Comparison of ENCODE assay signal across 28 cellular contexts in the genomic region with DNA sequence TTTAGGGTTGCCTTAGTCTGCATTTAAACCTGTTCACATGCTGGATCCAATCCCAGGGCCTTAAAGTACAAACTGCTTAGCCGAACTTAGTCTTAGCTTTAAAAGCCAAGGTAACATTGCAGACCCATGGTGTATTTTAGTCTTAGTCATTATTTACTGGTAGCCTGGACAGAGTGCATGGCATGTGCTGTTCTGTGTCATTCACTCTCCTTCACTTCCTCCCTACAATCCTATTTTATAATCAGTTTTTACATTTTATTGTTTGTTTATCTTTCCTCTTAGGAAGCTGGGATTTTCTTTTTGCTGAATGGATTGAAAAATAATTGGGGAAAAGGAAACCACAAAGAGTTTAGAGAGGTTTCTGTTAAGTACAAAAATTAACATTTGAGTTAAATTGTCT. TPM values are rescaled to one million over a fixed set of nuclear protein-coding genes. Genes with fewer than 3 reads are reported as not detected.
DNase-seq lines count a peak whose midpoint lies in the region; ATAC-seq, FAIRE-seq and TF ChIP-seq lines count a peak whose summit lies in the region.
"Had no signal": no experiment of that assay in that cellular context is flagged by ENCODE, and none has a peak within 500 bp of the region (broad histone marks: within the 10 kb centered on the region; RNA-seq: fewer than 3 reads in every experiment).

No MANE protein-coding gene starts in this region.

- ATAC-seq in PC-3 (peak; percentile 99), psoas muscle (peak; percentile 36 to 74 (median 60))
- ATAC-seq: T-cell had no signal

- H3K79me2 ChIP-seq in PC-3 (ENCODE audit: low read length) = no peaks in the 10 kb centered on the region

- POLR2A ChIA-PET in PC-3 (lab: Charles Lee; ENCODE audit: unreplicated experiment) = no interaction called here
- POLR2A ChIA-PET in A673 (lab: Charles Lee; ENCODE audit: low non-redundant PET) = no interaction called here

- no peaks in the 10 kb centered on the region for H3F3A ChIP-seq in PC-3 (ENCODE audit: low read length, unreplicated experiment)

- WGBS in psoas muscle, 3 donors = 36 to 72% (median 38%) methylated on average over 1 of the region's 1 CpG

- H3K4me1 ChIP-seq in PC-3 (ENCODE audit: insufficient read depth, low read length) (no peaks in the 10 kb centered on the region), psoas muscle (peaks cover 6% of the 10 kb centered on the region), A673 (ENCODE audit: insufficient read depth, low read length, poor library complexity, severe bottlenecking) (no peaks in the 10 kb centered on the region)
- H3K4me1 ChIP-seq: BLaER1, SJSA1 had no signal

- no peaks in the 10 kb centered on the region for H3K27me3 Mint-ChIP-seq in progenitor cell of endocrine pancreas
- H3K27me3 Mint-ChIP-seq: CD4-positive, alpha-beta T cell; T-cell had no signal

- H3K27me3 ChIP-seq in PC-3 (ENCODE audit: low read length) (no peaks in the 10 kb centered on the region), psoas muscle (ENCODE audit: insufficient read depth in 3 of 3, low read length in 2 of 3) (no peaks in the 10 kb centered on the region), A673 (replicated peaks; ENCODE audit: insufficient read depth, low read depth, low read length, poor library complexity) (no peaks in the 10 kb centered on the region)
- H3K27me3 ChIP-seq: BLaER1, SJSA1 had no signal

- CTCF ChIA-PET in PC-3 (lab: Charles Lee) = no interaction called here
- CTCF ChIA-PET in A673 (lab: Charles Lee) = no interaction called here

- intact Hi-C loops in PC-3 (cut with micrococcal nuclease) (loop anchor here (2.0 kb wide), 1 partner anchor 58 kb away; no protein-coding TSS in a partner anchor), psoas muscle (cut with DNase I) (no loop called here), A673 (cut with micrococcal nuclease; ENCODE audit: unreplicated experiment) (no loop called here)

- H3K4me3 Mint-ChIP-seq in progenitor cell of endocrine pancreas (ENCODE audit: low read depth) = no peak overlapping the region
- H3K4me3 Mint-ChIP-seq: CD4-positive, alpha-beta T cell; H9; HFFc6; T-cell had no signal

- TF ChIP-seq CTCF in PC-3 (conservative IDR thresholded peaks at IDR 0.05; ENCODE audit: low read depth, low read length) = no peak
- no peak for TF ChIP-seq CTCF in fibroblast of villous mesenchyme (IDR thresholded peaks at IDR 0.05; ENCODE audit: insufficient read depth, low read depth, low read length)
- no peak for TF ChIP-seq CTCF in psoas muscle (IDR thresholded peaks at IDR 0.05)
- TF ChIP-seq CTCF in A673 (conservative IDR thresholded peaks at IDR 0.05; ENCODE audit: low read depth, low read length) = no peak
- TF ChIP-seq CTCF in GM20000 (IDR thresholded peaks at IDR 0.05; ENCODE audit: extremely low read depth, missing control alignments) = no peak
- no peak for TF ChIP-seq CTCF in progenitor cell of endocrine pancreas (IDR thresholded peaks at IDR 0.05; ENCODE audit: unreplicated experiment)

- H3K9me3 ChIP-seq in PC-3 (ENCODE audit: low read length) = no peaks in the 10 kb centered on the region
- H3K9me3 ChIP-seq in psoas muscle = no peaks in the 10 kb centered on the region
- no peaks in the 10 kb centered on the region for H3K9me3 ChIP-seq in A673 (ENCODE audit: low read depth, low read length, poor library complexity, severe bottlenecking)
- H3K9me3 ChIP-seq: SJSA1 had no signal

- no peak overlapping the region for H3K27ac Mint-ChIP-seq in progenitor cell of endocrine pancreas
- H3K27ac Mint-ChIP-seq: CD4-positive, alpha-beta T cell; H9; HFFc6; T-cell had no signal

- no peak overlapping the region for H3K4me2 ChIP-seq in PC-3 (ENCODE audit: low read length)
- H3K4me2 ChIP-seq: BLaER1 had no signal

- H3K9ac ChIP-seq in PC-3 (ENCODE audit: low read length) = no peak overlapping the region
- H3K9ac ChIP-seq: BLaER1, GM23248 had no signal

- H3K36me3 Mint-ChIP-seq in progenitor cell of endocrine pancreas (ENCODE audit: insufficient read depth) = peaks cover 3% of the 10 kb centered on the region

- H4K20me1 ChIP-seq in PC-3 (ENCODE audit: low read length) = no peaks in the 10 kb centered on the region
- H4K20me1 ChIP-seq: BLaER1 had no signal

- no peak overlapping the region for H2AFZ ChIP-seq in PC-3 (ENCODE audit: low read length)
- H2AFZ ChIP-seq: GM23248 had no signal

- no peaks in the 10 kb centered on the region for H3K9me2 ChIP-seq in PC-3 (replicated peaks; ENCODE audit: low read length)

- DNase-seq in H54 (ENCODE audit: insufficient read length, low spot score) (no peak), PC-3 (peak; percentile 31), fibroblast of villous mesenchyme (ENCODE audit: low read depth) (peak; percentile 20), psoas muscle (no peak), A673 (ENCODE audit: low spot score) (no peak), GM20000 (ENCODE audit: low spot score) (no peak), progenitor cell of endocrine pancreas (ENCODE audit: low spot score, unreplicated experiment) (no peak)
- no peak for DNase-seq in activated CD4-positive, CD25-positive, alpha-beta regulatory T cell treated with anti-CD3 and anti-CD28 coated beads, Interleukin-2, amount 50 U/mL, for 72 hours
- DNase-seq: CD4-positive, alpha-beta T cell; DMS53; GDM1; GM23248; H9; HFFc6; KG1; NCI-H1048; NCI-H1417; NCI-H1694 treated with DMSO at 0.1 percent for 48 hours; NCI-H2171; NCI-H345; NCI-H510A treated with DMSO at 0.1 percent for 48 hours; T-cell had no signal

- H3K9me3 Mint-ChIP-seq in progenitor cell of endocrine pancreas (ENCODE audit: low read depth) = no peaks in the 10 kb centered on the region
- H3K9me3 Mint-ChIP-seq: H9, HFFc6 had no signal

- no peak for TF ChIP-seq POLR2A in H54 (IDR thresholded peaks at IDR 0.05; ENCODE audit: low read depth, low read length)

- H3K36me3 ChIP-seq in PC-3 (ENCODE audit: low read depth, low read length) = no peaks in the 10 kb centered on the region; the same call in 1 of the 2 replicates
- peaks cover 3 to 13% of the 10 kb centered on the region in 2 donors for H3K36me3 ChIP-seq in psoas muscle (ENCODE audit: insufficient read depth in 1 of 2, low read depth in 1 of 2)
- H3K36me3 ChIP-seq in A673 (ENCODE audit: insufficient read depth, low read length, poor library complexity, severe bottlenecking) = no peaks in the 10 kb centered on the region
- H3K36me3 ChIP-seq: SJSA1 had no signal

- no peak overlapping the region for H3K4me3 ChIP-seq in PC-3 (ENCODE audit: low read length)
- H3K4me3 ChIP-seq in fibroblast of villous mesenchyme (ENCODE audit: low read depth, low read length) = no peak overlapping the region
- no peak overlapping the region for H3K4me3 ChIP-seq in psoas muscle
- H3K4me3 ChIP-seq in A673 (ENCODE audit: low read depth, low read length, poor library complexity, severe bottlenecking) = no peak overlapping the region
- H3K4me3 ChIP-seq: BLaER1, GM23248, SJSA1 had no signal

- no peaks in the 10 kb centered on the region for H3K4me1 Mint-ChIP-seq in progenitor cell of endocrine pancreas (ENCODE audit: low read depth)
- H3K4me1 Mint-ChIP-seq: H9, T-cell had no signal

- BruUV-seq in PC-3 (replicated peaks; lab: Mats Ljungman, UMichigan) (no TSS peak), A673 (replicated peaks; lab: Mats Ljungman, UMichigan) (no TSS peak)

- H3K27ac ChIP-seq in PC-3 (ENCODE audit: low read length) (no peak overlapping the region), psoas muscle (peak overlapping the region; percentile 75), A673 (ENCODE audit: low read depth, low read length, poor library complexity, severe bottlenecking) (no peak overlapping the region)
- H3K27ac ChIP-seq: BLaER1, GM23248, SJSA1 had no signal

- FAIRE-seq in H54 (lab: Jason Lieb, UNC) = peak; percentile 58
- FAIRE-seq: GM12892, GM19239 had no signal

RNA-seq across cellular contexts. Expression of a gene that starts 29.4 kb away (rescaled TPM):
- not detected in 2 replicates for total RNA-seq in PC-3 (2014; rRNA removed)
- not detected in 2 replicates for total RNA-seq in fibroblast of villous mesenchyme
- 1 to 10 TPM in 2 of 4 donors, under 1 TPM in 2; 0.57 to 7.7 (median 1.6) TPM for total RNA-seq in psoas muscle
- polyA plus RNA-seq in psoas muscle = under 1 TPM in 2 of 3 donors, not detected in 1; 0.61 to 0.90 TPM
- not detected in 2 replicates for total RNA-seq in A673 (2021)
- total RNA-seq in progenitor cell of endocrine pancreas = 0.82 and 2.2 TPM in 2 replicates
- total RNA-seq: A172; CD4-positive, alpha-beta T cell; GM23248; HFFc6; SJSA1; T-cell had no signal
- polyA plus RNA-seq: AG04450, GM23248 had no signal

Comparison
In these comparisons a context has a peak if more than half of its experiments do, and no peak if none do; other contexts are left out.
1. DNase-seq: peak in PC-3 (single experiment) and fibroblast of villous mesenchyme (single experiment); none in H54 (single experiment), psoas muscle (0 of 2), activated CD4-positive, CD25-positive, alpha-beta regulatory T cell treated with anti-CD3 and anti-CD28 coated beads, Interleukin-2, amount 50 U/mL, for 72 hours (single experiment), A673 (single experiment), GM20000 (single experiment) and progenitor cell of endocrine pancreas (single experiment).